ENCODE assay signal across 8 cellular contexts in the genomic region with DNA sequence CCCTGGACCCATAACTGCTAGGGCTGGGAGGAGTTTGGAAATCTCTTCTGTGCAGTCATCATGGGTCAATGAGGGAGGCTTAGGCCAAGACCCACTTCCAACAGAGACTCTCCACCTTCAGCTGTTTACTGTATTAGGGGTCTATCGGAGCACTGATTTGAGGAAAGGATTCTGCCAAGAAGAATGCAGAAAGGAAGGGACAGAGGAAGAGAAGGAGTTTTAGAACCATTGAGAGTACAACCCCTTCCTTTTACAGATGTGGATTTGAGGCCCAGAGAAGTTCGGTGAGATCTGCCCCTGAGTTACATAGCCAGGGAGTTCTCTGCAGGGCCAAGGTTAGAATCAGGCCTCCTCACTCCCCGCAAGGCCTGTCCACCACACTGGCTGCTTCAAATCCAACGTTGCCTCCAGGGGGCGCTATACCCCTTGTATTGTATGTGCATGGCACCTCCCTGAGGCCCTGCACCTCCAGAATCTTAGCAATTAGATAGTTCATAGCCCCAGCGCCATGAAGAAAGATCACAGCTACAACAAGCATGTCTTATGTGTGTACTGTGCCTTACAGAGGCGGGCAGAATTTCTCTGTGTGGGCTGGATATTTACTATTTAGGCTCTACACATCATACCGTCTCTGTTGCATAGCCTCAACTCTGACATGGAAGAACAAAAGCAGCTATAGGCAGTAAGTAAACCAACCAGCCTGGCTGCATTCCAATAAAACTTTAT.
DNase-seq lines count a peak whose midpoint lies in the region; ATAC-seq, FAIRE-seq and TF ChIP-seq lines count a peak whose summit lies in the region.

No MANE protein-coding gene starts in this region.

- no peaks in the 10 kb centered on the region for H3K79me2 ChIP-seq in keratinocyte (ENCODE audit: control insufficient read depth, insufficient read depth, low read length)

- no peak overlapping the region for H3K9ac ChIP-seq in keratinocyte (ENCODE audit: control insufficient read depth, extremely low read depth, insufficient read depth, low read length)

- peak; percentile 84 for FAIRE-seq in keratinocyte (lab: Jason Lieb, UNC)

- peaks cover 5% of the 10 kb centered on the region for H3K36me3 Mint-ChIP-seq in MCF 10A (ENCODE audit: insufficient read depth, unreplicated experiment)

- CTCF ChIA-PET in MCF 10A (lab: Yijun Ruan, JAX): interaction anchor here (0.6 to 4.3 kb wide), 56 partner anchors 9 to 1219 kb away, joined by 3 to 68 read pairs (median 4); no protein-coding TSS in a partner anchor

- POLR2A ChIA-PET in MCF 10A (lab: Yijun Ruan, JAX): interaction anchor here (0.7 to 2.6 kb wide), 9 partner anchors 14 to 677 kb away, joined by 3 to 9 read pairs (median 3); no protein-coding TSS in a partner anchor

- dilution Hi-C loops in keratinocyte (cut with MboI; ENCODE audit: extremely low pct_ligation_motif_present, low sequenced_read_pairs): no loop called here

- intact Hi-C loops in MCF 10A (cut with micrococcal nuclease): loop anchor here (1.0 to 2.0 kb wide), 5 partner anchors 58 to 675 kb away; no protein-coding TSS in a partner anchor

- no peak overlapping the region for H3K4me3 ChIP-seq in keratinocyte (ENCODE audit: control insufficient read depth in 2 of 3, extremely low read depth in 1 of 3, insufficient read depth in 2 of 3, low read depth in 1 of 3, low read length in 3 of 3)

- DNase-seq in activated CD4-positive, CD25-positive, alpha-beta regulatory T cell (lab: John Stamatoyannopoulos, UW): peak; percentile 7 to 52 (median 30)
- peak; percentile 95 for DNase-seq in NCI-H146 (lab: John Stamatoyannopoulos, UW)
- DNase-seq in UCSD-AML1 (lab: John Stamatoyannopoulos, UW; ENCODE audit: unreplicated experiment): peak; percentile 79
- DNase-seq in MCF 10A (ENCODE audit: unreplicated experiment): peak; percentile 95
- DNase-seq in keratinocyte (ENCODE audit: low read depth, low spot score): peak; percentile 73
- peak; percentile 82 to 90 for DNase-seq in stimulated activated CD4-positive, alpha-beta T cell treated with anti-CD3 and anti-CD28 coated beads, Interleukin-2, amount 100 ng/mL, for 24 hours

- peaks cover 8% of the 10 kb centered on the region for H3K4me1 Mint-ChIP-seq in MCF 10A (ENCODE audit: insufficient read depth, unreplicated experiment)

- TF ChIP-seq CTCF in MCF 10A (IDR thresholded peaks at IDR 0.05; ENCODE audit: unreplicated experiment): peak; percentile 92
- peak; percentile 81 to 97 (median 87) for TF ChIP-seq CTCF in keratinocyte (optimal IDR thresholded peaks at IDR 0.05 in 1 of 3, IDR thresholded peaks at IDR 0.05 in 1 of 3, conservative IDR thresholded peaks at IDR 0.05 in 1 of 3; ENCODE audit: extremely low read depth in 1 of 3, insufficient read depth in 2 of 3, low read length in 3 of 3)

- peaks cover 7% of the 10 kb centered on the region for H3K4me1 ChIP-seq in keratinocyte (ENCODE audit: control insufficient read depth, extremely low read depth, insufficient read depth, low read length)

- no peaks in the 10 kb centered on the region for H3K27me3 ChIP-seq in keratinocyte (ENCODE audit: control insufficient read depth, extremely low read depth, insufficient read depth, low read length)

- no peaks in the 10 kb centered on the region for H3K9me3 Mint-ChIP-seq in MCF 10A (ENCODE audit: unreplicated experiment)

- no peaks in the 10 kb centered on the region for H3K27me3 Mint-ChIP-seq in MCF 10A (ENCODE audit: insufficient read depth, unreplicated experiment)

- no peaks in the 10 kb centered on the region for H3K36me3 ChIP-seq in keratinocyte (ENCODE audit: control insufficient read depth in 2 of 2, extremely low read depth in 1 of 2, insufficient read depth in 2 of 2, low read length in 2 of 2)

- no TSS peak for BruUV-seq in MCF 10A (replicated peaks; lab: Mats Ljungman, UMichigan)

- H3K9me1 ChIP-seq in keratinocyte (ENCODE audit: control insufficient read depth, extremely low read depth, insufficient read depth, low read length): no peaks in the 10 kb centered on the region

- H3K27ac Mint-ChIP-seq in MCF 10A (ENCODE audit: low read depth, unreplicated experiment): no peak overlapping the region

- no peak for ATAC-seq in activated CD4-positive, CD25-positive, alpha-beta regulatory T cell treated with anti-CD3 and anti-CD28 coated beads, Interleukin-2, amount 50 U/mL, for 24 hours
- ATAC-seq in HG02763 (IDR thresholded peaks at IDR 0.05; ENCODE audit: unreplicated experiment): peak; percentile 88

- peak overlapping the region; percentile 65 for H2AFZ ChIP-seq in keratinocyte (ENCODE audit: control insufficient read depth, low read length)

- no peaks in the 10 kb centered on the region for H4K20me1 ChIP-seq in keratinocyte (ENCODE audit: control insufficient read depth, extremely low read depth, insufficient read depth, low read length)

- H3K27ac ChIP-seq in keratinocyte (ENCODE audit: control insufficient read depth, insufficient read depth, low read length): no peak overlapping the region

- no peak overlapping the region for H3K4me3 Mint-ChIP-seq in MCF 10A (ENCODE audit: unreplicated experiment)

- no peaks in the 10 kb centered on the region for H3K9me3 ChIP-seq in keratinocyte (ENCODE audit: control insufficient read depth, low read depth, low read length)

- no peak overlapping the region for H3K4me2 ChIP-seq in keratinocyte (ENCODE audit: control insufficient read depth, extremely low read depth, insufficient read depth, low read depth, low read length)

Comparison
In these comparisons a context has a peak if more than half of its experiments do, and no peak if none do; other contexts are left out.
1. DNase-seq: peak in every context shown above with its lines; median percentile 95 in NCI-H146; 95 in MCF 10A; 86 in stimulated activated CD4-positive, alpha-beta T cell treated with anti-CD3 and anti-CD28 coated beads, Interleukin-2, amount 100 ng/mL, for 24 hours; 79 in UCSD-AML1; 73 in keratinocyte; 30 in activated CD4-positive, CD25-positive, alpha-beta regulatory T cell.